ENCODE assay signal across 18 cellular contexts in the genomic region with DNA sequence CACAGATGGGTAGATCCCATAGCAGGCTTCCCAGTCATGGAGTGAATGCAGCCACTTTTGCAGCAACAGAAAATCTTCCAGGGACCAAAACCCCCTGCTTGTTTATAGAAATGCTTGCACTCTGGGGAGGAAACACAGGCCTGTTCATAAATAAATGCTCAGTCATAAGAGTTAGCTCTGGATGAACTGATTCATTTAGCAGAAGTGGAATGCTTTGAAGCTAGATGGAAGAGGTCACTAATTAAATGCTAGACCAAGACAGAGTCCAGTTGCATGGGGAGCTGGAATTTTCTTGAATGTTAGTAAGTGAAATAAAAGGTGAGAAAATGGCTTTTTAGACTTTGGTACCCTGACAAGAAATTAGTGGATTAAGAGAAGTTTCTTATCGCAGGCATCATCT.
"Had no signal": no experiment of that assay in that cellular context is flagged by ENCODE, and none has a peak within 500 bp of the region (broad histone marks: within the 10 kb centered on the region; RNA-seq: fewer than 3 reads in every experiment).

No MANE protein-coding gene starts in this region.

- H3K36me3 ChIP-seq: left lung, pancreas, transverse colon, uterus had no signal

- H3K9me3 ChIP-seq: body of pancreas, left lung, pancreas, transverse colon, uterus had no signal

- H3K27ac ChIP-seq: body of pancreas, foreskin keratinocyte, left lung, pancreas, transverse colon had no signal

- H3K27me3 ChIP-seq: body of pancreas, left lung, pancreas, transverse colon, uterus had no signal

- DNase-seq: activated B cell treated with CpG ODN at 0.5 μM for 24 hours; activated CD4-positive, alpha-beta memory T cell treated with anti-CD3 and anti-CD28 coated beads for 36 hours; activated CD4-positive, alpha-beta T cell treated with anti-CD3 and anti-CD28 coated beads for 4 hours; activated effector memory CD4-positive, alpha-beta T cell treated with anti-CD3 and anti-CD28 coated beads, Interleukin-2, amount 50 U/mL, for 16 hours; activated naive CD4-positive, alpha-beta T cell treated with anti-CD3 and anti-CD28 coated beads, Interleukin-2, amount 50 U/mL, for 16 hours; activated naive CD8-positive, alpha-beta T cell treated with anti-CD3 and anti-CD28 coated beads, Interleukin-2, amount 50 U/mL, for 24 hours; activated T-cell treated with anti-CD3 and anti-CD28 coated beads for 4 hours; body of pancreas; foreskin keratinocyte; left lung; pancreas; right cardiac atrium; stimulated activated CD4-positive, alpha-beta T cell treated with anti-CD3 and anti-CD28 coated beads, Interleukin-1b, Interleukin-23, amount 100 ng/mL, for 48 hours; stimulated activated naive CD8-positive, alpha-beta T cell treated with anti-CD3 and anti-CD28 coated beads, Interleukin-15, amount 100 ng/mL, for 72 hours; T1000; transverse colon; uterus had no signal

- H3K4me3 ChIP-seq: body of pancreas, left lung, lung, pancreas, transverse colon, uterus had no signal

- H3K4me1 ChIP-seq: body of pancreas, foreskin keratinocyte, left lung, pancreas, uterus had no signal
